19 cellular contexts compared by ENCODE assay signal in the genomic region with DNA sequence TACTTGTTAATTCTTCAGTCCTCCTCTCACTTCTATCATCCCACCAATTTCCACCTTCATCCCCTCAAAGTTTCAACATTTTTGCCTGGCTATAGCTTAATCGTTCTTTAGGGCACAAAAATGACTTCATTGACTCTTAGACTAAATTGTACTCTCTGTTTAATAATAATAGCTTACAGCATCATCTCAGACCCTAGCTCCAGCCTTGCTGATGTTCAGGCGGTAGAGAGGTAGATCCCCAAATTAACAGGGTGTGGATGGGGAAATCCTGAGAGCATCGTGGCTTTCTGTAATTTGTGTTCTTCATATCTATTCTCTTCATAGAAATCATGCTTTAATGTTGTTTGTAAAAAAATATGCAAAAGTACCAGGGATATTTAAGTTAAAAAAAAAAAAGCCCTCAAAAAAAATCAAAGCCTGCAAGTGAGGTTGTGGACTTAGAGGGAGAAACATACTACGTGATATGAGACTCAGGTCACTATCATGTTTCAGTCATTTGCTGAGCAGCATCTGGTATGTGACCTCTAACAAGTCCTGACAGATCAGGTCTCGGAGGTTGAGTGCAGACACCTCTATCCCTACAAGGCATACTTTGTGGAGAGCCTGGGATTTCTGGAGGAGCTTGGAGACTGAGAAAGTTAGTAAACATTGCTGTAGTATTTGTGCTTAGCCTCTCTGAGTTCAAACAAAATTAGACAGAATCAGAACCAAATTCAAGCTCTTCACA.
DNase-seq lines count a peak whose midpoint lies in the region; ATAC-seq and TF ChIP-seq lines count a peak whose summit lies in the region.
"Had no signal": no experiment of that assay in that cellular context is flagged by ENCODE, and none has a peak within 500 bp of the region (broad histone marks: within the 10 kb centered on the region; RNA-seq: fewer than 3 reads in every experiment).

No MANE protein-coding gene starts in this region.

- peaks cover 8% of the 10 kb centered on the region for H3K9me3 Mint-ChIP-seq in MCF 10A (ENCODE audit: unreplicated experiment)

- H3K27me3 ChIP-seq in ACC112 (ENCODE audit: insufficient read depth, low read length) (no peaks in the 10 kb centered on the region), body of pancreas (no peaks in the 10 kb centered on the region)
- H3K27me3 ChIP-seq: colonic mucosa, gastroesophageal sphincter had no signal

- H3K4me1 Mint-ChIP-seq in MCF 10A (ENCODE audit: insufficient read depth, unreplicated experiment) = peaks cover 25% of the 10 kb centered on the region
- H3K4me1 Mint-ChIP-seq: activated CD8-positive, alpha-beta memory T cell treated with anti-CD3 and anti-CD28 coated beads, Interleukin-2, amount 10 ng/mL, durations not matched to agents 7 days and 5 days had no signal

- no peaks in the 10 kb centered on the region for H3K27me3 Mint-ChIP-seq in MCF 10A (ENCODE audit: insufficient read depth, unreplicated experiment)
- H3K27me3 Mint-ChIP-seq: activated CD8-positive, alpha-beta memory T cell treated with anti-CD3 and anti-CD28 coated beads, Interleukin-2, amount 10 ng/mL, durations not matched to agents 7 days and 5 days; natural killer cell treated with Interleukin-12 subunit alpha and Interleukin-12 subunit beta and Interleukin-15 and Interleukin-18, amount 100 ng/mL, for 72 hours had no signal

- H3K4me3 ChIP-seq in ACC112 (ENCODE audit: low read depth, low read length) (no peak overlapping the region), body of pancreas (no peak overlapping the region)
- H3K4me3 ChIP-seq: colonic mucosa, gastroesophageal sphincter, GM12878, lung had no signal

- peaks cover 24% of the 10 kb centered on the region for H3K4me1 ChIP-seq in ACC112 (ENCODE audit: control insufficient read depth, insufficient read depth, low read length, unreplicated experiment)
- no peaks in the 10 kb centered on the region for H3K4me1 ChIP-seq in body of pancreas
- H3K4me1 ChIP-seq: colonic mucosa had no signal

- H3K36me3 Mint-ChIP-seq in MCF 10A (ENCODE audit: insufficient read depth, unreplicated experiment) = no peaks in the 10 kb centered on the region
- H3K36me3 Mint-ChIP-seq: activated CD8-positive, alpha-beta memory T cell treated with anti-CD3 and anti-CD28 coated beads, Interleukin-2, amount 10 ng/mL, durations not matched to agents 7 days and 5 days; natural killer cell treated with Interleukin-12 subunit alpha and Interleukin-12 subunit beta and Interleukin-15 and Interleukin-18, amount 100 ng/mL, for 72 hours had no signal

- H3K27ac ChIP-seq in ACC112 (ENCODE audit: low read depth, low read length) (no peak overlapping the region), body of pancreas (no peak overlapping the region)
- H3K27ac ChIP-seq: colonic mucosa, gastroesophageal sphincter had no signal

- no peak overlapping the region for H3K4me3 Mint-ChIP-seq in MCF 10A (ENCODE audit: unreplicated experiment)
- H3K4me3 Mint-ChIP-seq: activated CD8-positive, alpha-beta memory T cell treated with anti-CD3 and anti-CD28 coated beads, Interleukin-2, amount 10 ng/mL, durations not matched to agents 7 days and 5 days; natural killer cell treated with Interleukin-12 subunit alpha and Interleukin-12 subunit beta and Interleukin-15 and Interleukin-18, amount 100 ng/mL, for 72 hours had no signal

- TF ChIP-seq CTCF in MCF 10A (IDR thresholded peaks at IDR 0.05; ENCODE audit: unreplicated experiment) = no peak
- TF ChIP-seq CTCF in body of pancreas (IDR thresholded peaks at IDR 0.05) = no peak

- intact Hi-C loops in MCF 10A (cut with micrococcal nuclease) = no loop called here
- intact Hi-C loops in body of pancreas (cut with DNase I) = no loop called here

- CTCF ChIA-PET in MCF 10A (lab: Yijun Ruan, JAX) = interaction anchor here (0.5 to 1.7 kb wide), 4 partner anchors 247 to 1126 kb away, joined by 3 to 4 read pairs (median 3); no protein-coding TSS in a partner anchor

- DNase-seq in LHCN-M2 (ENCODE audit: low read depth) = peak; percentile 26
- peak; percentile 17 for DNase-seq in MCF 10A (ENCODE audit: unreplicated experiment)
- DNase-seq in left kidney (ENCODE audit: low read depth, low spot score) = peak; percentile 64
- no peak for DNase-seq in body of pancreas
- DNase-seq in Ammon's horn (ENCODE audit: low spot score) = no peak
- DNase-seq in stimulated activated CD4-positive, alpha-beta T cell treated with anti-CD3 and anti-CD28 coated beads, Interleukin-4, amount 100 ng/mL, for 4 hours = no peak
- DNase-seq: activated CD8-positive, alpha-beta memory T cell treated with anti-CD3 and anti-CD28 coated beads, Interleukin-2, amount 10 ng/mL, durations not matched to agents 7 days and 5 days; activated effector memory CD4-positive, alpha-beta T cell treated with Interleukin-2 at 50 U/mL for 16 hours; colonic mucosa; H7; NCI-H1694; NCI-H526; retina had no signal

- H3K9me3 ChIP-seq in body of pancreas = no peaks in the 10 kb centered on the region
- H3K9me3 ChIP-seq: colonic mucosa, gastroesophageal sphincter had no signal

- BruUV-seq in MCF 10A (replicated peaks; lab: Mats Ljungman, UMichigan) = no TSS peak

- H3K36me3 ChIP-seq in ACC112 (ENCODE audit: insufficient read depth, low read length) = no peaks in the 10 kb centered on the region; the same call in 1 of the 2 replicates
- no peaks in the 10 kb centered on the region for H3K36me3 ChIP-seq in body of pancreas (replicated peaks in 1 of 2; ENCODE audit: insufficient read depth in 1 of 2, low read depth in 2 of 2)
- H3K36me3 ChIP-seq: colonic mucosa, gastroesophageal sphincter had no signal

- TF ChIP-seq POLR2A in body of pancreas (IDR thresholded peaks at IDR 0.05) = no peak

- no peaks in the 10 kb centered on the region for H3K79me2 ChIP-seq in ACC112 (ENCODE audit: control insufficient read depth, insufficient read depth, low read length, unreplicated experiment)

- WGBS in body of pancreas, 2 donors = 62 to 73% methylated on average over 5 of the region's 5 CpGs

- peak overlapping the region; percentile 28 for H2AFZ ChIP-seq in ACC112 (ENCODE audit: low read length, unreplicated experiment)

- no peak for ATAC-seq in body of pancreas
- no peak for ATAC-seq in HG03280 (IDR thresholded peaks at IDR 0.05; ENCODE audit: unreplicated experiment)
- ATAC-seq: activated CD8-positive, alpha-beta memory T cell treated with anti-CD3 and anti-CD28 coated beads, Interleukin-2, amount 10 ng/mL, durations not matched to agents 7 days and 5 days; gastroesophageal sphincter; GM12878; natural killer cell treated with Interleukin-12 subunit alpha and Interleukin-12 subunit beta and Interleukin-15 and Interleukin-18, amount 100 ng/mL, for 72 hours had no signal

- POLR2A ChIA-PET in MCF 10A (lab: Yijun Ruan, JAX) = interaction anchor here (0.7 to 4.0 kb wide), 6 partner anchors 42 to 1068 kb away, joined by 3 to 23 read pairs (median 4); a partner anchor contains a TSS

- peak overlapping the region; percentile 60 for H3K27ac Mint-ChIP-seq in MCF 10A (ENCODE audit: low read depth, unreplicated experiment)
- H3K27ac Mint-ChIP-seq: activated CD8-positive, alpha-beta memory T cell treated with anti-CD3 and anti-CD28 coated beads, Interleukin-2, amount 10 ng/mL, durations not matched to agents 7 days and 5 days; natural killer cell treated with Interleukin-12 subunit alpha and Interleukin-12 subunit beta and Interleukin-15 and Interleukin-18, amount 100 ng/mL, for 72 hours had no signal

Comparison
In these comparisons a context has a peak if more than half of its experiments do, and no peak if none do; other contexts are left out.
1. DNase-seq: peak in LHCN-M2 (single experiment), MCF 10A (single experiment) and left kidney (single experiment); none in body of pancreas (0 of 4), Ammon's horn (single experiment) and stimulated activated CD4-positive, alpha-beta T cell treated with anti-CD3 and anti-CD28 coated beads, Interleukin-4, amount 100 ng/mL, for 4 hours (0 of 2).